15 cellular contexts compared by ENCODE assay signal in genomic region chr3:141345528-141345927, GRCh38. TPM values are rescaled to one million over a fixed set of nuclear protein-coding genes. Genes with fewer than 3 reads are reported as not detected.
A peak's percentile ranks its signal among the peaks of the same experiment; 100 is the strongest.
DNase-seq lines count a peak whose midpoint lies in the region; ATAC-seq, FAIRE-seq and TF ChIP-seq lines count a peak whose summit lies in the region.
"Had no signal": no experiment of that assay in that cellular context is flagged by ENCODE, and none has a peak within 500 bp of the region (broad histone marks: within the 10 kb centered on the region; RNA-seq: fewer than 3 reads in every experiment).

No MANE protein-coding gene starts in this region.

- no peaks in the 10 kb centered on the region for H3K27me3 ChIP-seq in K562 (ENCODE audit: control insufficient read depth in 2 of 2, insufficient read depth in 2 of 2, low read length in 2 of 2)
- no peaks in the 10 kb centered on the region for H3K27me3 ChIP-seq in mesendoderm (ENCODE audit: insufficient read depth, low read length, poor library complexity)
- H3K27me3 ChIP-seq in small intestine (ENCODE audit: control insufficient read depth in 2 of 2, insufficient read depth in 2 of 2, low read length in 2 of 2): no peaks in the 10 kb centered on the region

- H3K36me3 ChIP-seq in HEK293 (ENCODE audit: control insufficient read depth in 2 of 2, insufficient read depth in 1 of 2, low read length in 2 of 2) (no peaks in the 10 kb centered on the region), K562 (ENCODE audit: control insufficient read depth, insufficient read depth, low read length) (no peaks in the 10 kb centered on the region), mesendoderm (ENCODE audit: control insufficient read depth, insufficient read depth, low read length) (no peaks in the 10 kb centered on the region), small intestine (ENCODE audit: control insufficient read depth in 2 of 2, insufficient read depth in 2 of 2, low read length in 2 of 2) (no peaks in the 10 kb centered on the region)

- H3K79me2 ChIP-seq in K562 (ENCODE audit: control insufficient read depth, insufficient read depth, low read length) (no peaks in the 10 kb centered on the region), mesendoderm (ENCODE audit: control insufficient read depth, insufficient read depth, low read length) (no peaks in the 10 kb centered on the region)

- no peak overlapping the region for H2BK15ac ChIP-seq in mesendoderm (replicated peaks; ENCODE audit: low read depth)

- no peak overlapping the region for H3K4me3 Mint-ChIP-seq in effector memory CD8-positive, alpha-beta T cell
- H3K4me3 Mint-ChIP-seq: B cell; CD4-positive, alpha-beta T cell had no signal

- H3K9me3 ChIP-seq in HEK293 (ENCODE audit: control insufficient read depth, insufficient read depth, low read depth, low read length): no peaks in the 10 kb centered on the region
- H3K9me3 ChIP-seq in K562 (replicated peaks; ENCODE audit: control insufficient read depth, insufficient read depth, low read depth, low read length): no peaks in the 10 kb centered on the region
- H3K9me3 ChIP-seq in small intestine (ENCODE audit: control insufficient read depth, low read depth): no peaks in the 10 kb centered on the region

- H3K4me3 ChIP-seq in HEK293 (ENCODE audit: low read depth, low read length): no peak overlapping the region
- H3K4me3 ChIP-seq in K562: no peak overlapping the region
- no peak overlapping the region for H3K4me3 ChIP-seq in mesendoderm (ENCODE audit: low read length)
- no peak overlapping the region for H3K4me3 ChIP-seq in small intestine (ENCODE audit: low read depth in 1 of 2, low read length in 2 of 2)

- CTCF ChIA-PET in HEK293 (lab: Yijun Ruan, JAX): interaction anchor here (0.9 to 2.2 kb wide), 2 partner anchors 34 to 109 kb away, joined by 5 to 15 read pairs; no protein-coding TSS in a partner anchor
- CTCF ChIA-PET in K562 (lab: Yijun Ruan, JAX; ENCODE audit: low intra/inter-chr PET ratio): no interaction called here

- no TSS peak for BruUV-seq in K562 (replicated peaks; lab: Mats Ljungman, UMichigan)

- no peak for TF ChIP-seq POLR2A in K562 (conservative IDR thresholded peaks at IDR 0.05)

- no peak overlapping the region for H2AK5ac ChIP-seq in mesendoderm (ENCODE audit: low read length)

- H3K79me1 ChIP-seq in mesendoderm (ENCODE audit: low read length): no peaks in the 10 kb centered on the region

- no peak for TF ChIP-seq RAD21 in K562 (CRISPR knock-in tag; conservative IDR thresholded peaks at IDR 0.05 in 1 of 2, IDR thresholded peaks at IDR 0.05 in 1 of 2)

- no peak overlapping the region for H2BK120ac ChIP-seq in mesendoderm (ENCODE audit: low read depth, low read length)

- H4K8ac ChIP-seq in mesendoderm (ENCODE audit: low read depth, low read length): no peak overlapping the region

- intact Hi-C loops in K562 (cut with micrococcal nuclease): no loop called here

- H4K5ac ChIP-seq in mesendoderm (ENCODE audit: low read length): no peak overlapping the region

- DNase-seq in K562 (ENCODE audit: extremely low read depth in 1 of 4, low spot score in 3 of 4): no peak
- no peak for DNase-seq in mesendoderm
- no peak for DNase-seq in small intestine
- DNase-seq in effector memory CD8-positive, alpha-beta T cell: no peak
- DNase-seq in inferior parietal cortex (ENCODE audit: extremely low spot score): no peak
- no peak for DNase-seq in hypothalamus (lab: John Stamatoyannopoulos, UW)
- DNase-seq in amniotic stem cell (lab: John Stamatoyannopoulos, UW): no peak
- DNase-seq: C1 segment of cervical spinal cord; Calu3; CD4-positive, alpha-beta T cell; DMS 273 treated with DMSO at 0.1 percent for 48 hours; HCEC 1CT had no signal

- no peak overlapping the region for H3K18ac ChIP-seq in mesendoderm (ENCODE audit: low read length)

- H3K4me1 Mint-ChIP-seq in effector memory CD8-positive, alpha-beta T cell (ENCODE audit: low read depth in 2 of 2): no peaks in the 10 kb centered on the region
- H3K4me1 Mint-ChIP-seq: B cell had no signal

- no peak for TF ChIP-seq EP300 in K562 (IDR thresholded peaks at IDR 0.05; ENCODE audit: low read length)

- no peak for ATAC-seq in K562
- no peak for ATAC-seq in effector memory CD8-positive, alpha-beta T cell (replicated peaks)

- no peaks in the 10 kb centered on the region for H3K36me3 Mint-ChIP-seq in effector memory CD8-positive, alpha-beta T cell (ENCODE audit: insufficient read depth)

- H3K27ac ChIP-seq in HEK293 (ENCODE audit: extremely low read depth, low read depth, low read length): no peak overlapping the region
- H3K27ac ChIP-seq in K562 (ENCODE audit: extremely low read depth, low read depth, low read length): no peak overlapping the region
- no peak overlapping the region for H3K27ac ChIP-seq in mesendoderm (ENCODE audit: low read depth, low read length)
- H3K27ac ChIP-seq in small intestine (ENCODE audit: low read depth in 1 of 2, low read length in 1 of 2): peak overlapping the region; percentile 47 to 95

- peak overlapping the region; percentile 24 for H2BK5ac ChIP-seq in mesendoderm (ENCODE audit: low read length)

- no peaks in the 10 kb centered on the region for H3K4me1 ChIP-seq in HEK293 (ENCODE audit: control insufficient read depth, insufficient read depth, low read length)
- H3K4me1 ChIP-seq in K562 (replicated peaks in 1 of 2; ENCODE audit: control insufficient read depth in 2 of 2, insufficient read depth in 2 of 2, low read length in 2 of 2): peaks cover 4 to 33% of the 10 kb centered on the region in 2 experiments; a peak in 4 of 5 replicates
- H3K4me1 ChIP-seq in mesendoderm (ENCODE audit: control insufficient read depth, low read depth, low read length): peaks cover 4% of the 10 kb centered on the region
- peaks cover 8 to 12% of the 10 kb centered on the region in 2 donors for H3K4me1 ChIP-seq in small intestine (ENCODE audit: control insufficient read depth in 2 of 2, insufficient read depth in 1 of 2, low read depth in 1 of 2, low read length in 1 of 2)

- WGBS in K562 (ENCODE audit: insufficient coverage, low coverage, missing lambda C conversion rate): 71% methylated on average over 2 of the region's 2 CpGs
- whole genome bisulfite sequencing in mesendoderm (ENCODE audit: extremely low coverage, insufficient coverage, low lambda C conversion rate): no CpG with 5 or more reads among the region's 2 CpGs
- WGBS in small intestine, 3 donors: 12 to 68% (median 53%) methylated on average over 2 of the region's 2 CpGs

- peaks cover 0 to 17% of the 10 kb centered on the region in 2 donors for H3K27me3 Mint-ChIP-seq in effector memory CD8-positive, alpha-beta T cell

- no peak overlapping the region for H3K27ac Mint-ChIP-seq in effector memory CD8-positive, alpha-beta T cell
- H3K27ac Mint-ChIP-seq: B cell; CD4-positive, alpha-beta T cell had no signal

- in situ Hi-C loops in K562 (cut with MboI): no loop called here

- H3K9ac ChIP-seq in K562 (ENCODE audit: insufficient read depth in 1 of 2, low read depth in 2 of 2, low read length in 2 of 2) (no peak overlapping the region), mesendoderm (ENCODE audit: low read length) (no peak overlapping the region)

- H3K9me1 ChIP-seq in K562 (ENCODE audit: control insufficient read depth, insufficient read depth, low read length): no peaks in the 10 kb centered on the region

- no peak overlapping the region for H3K4ac ChIP-seq in mesendoderm (ENCODE audit: low read depth, low read length)

- TF ChIP-seq CTCF in HEK293 (tag by site-specific recombination; IDR thresholded peaks at IDR 0.05) (no peak), K562 (IDR thresholded peaks at IDR 0.05 in 2 of 3, conservative IDR thresholded peaks at IDR 0.05 in 1 of 3; ENCODE audit: insufficient read depth in 2 of 3, low read depth in 1 of 3, low read length in 3 of 3) (no peak)

- H2AFZ ChIP-seq in K562 (ENCODE audit: low read depth, low read length): no peak overlapping the region

- no peak overlapping the region for H3K56ac ChIP-seq in mesendoderm (ENCODE audit: low read length)

- FAIRE-seq in K562 (lab: Jason Lieb, UNC) (no peak), small intestine (lab: Jason Lieb, UNC) (no peak)
- FAIRE-seq: GM18507 had no signal

- no peaks in the 10 kb centered on the region for H4K20me1 ChIP-seq in K562 (replicated peaks; ENCODE audit: control insufficient read depth, insufficient read depth, low read length)

- H3K4me2 ChIP-seq in K562 (ENCODE audit: insufficient read depth, low read length) (no peak overlapping the region), mesendoderm (ENCODE audit: low read length) (no peak overlapping the region)

- POLR2A ChIA-PET in HEK293 (lab: Yijun Ruan, JAX) (no interaction called here), K562 (lab: Yijun Ruan, JAX) (interaction anchor here (1.0 to 1.7 kb wide), 3 partner anchors 13 to 34 kb away, joined by 3 to 5 read pairs (median 4); no protein-coding TSS in a partner anchor)

- no peak overlapping the region for H3K23ac ChIP-seq in mesendoderm (ENCODE audit: low read length)

- H3K9me3 Mint-ChIP-seq in effector memory CD8-positive, alpha-beta T cell: no peaks in the 10 kb centered on the region

TF ChIP-seq in HEK293, 187 proteins besides CTCF, POLR2A, EP300 and RAD21 (continues in another document):
- TF ChIP-seq ZNF366 (tag by site-specific recombination; conservative IDR thresholded peaks at IDR 0.05) (no peak), SETDB1 (IDR thresholded peaks at IDR 0.05; ENCODE audit: insufficient read length, low read length) (no peak)

TF ChIP-seq in K562, 482 proteins besides CTCF, POLR2A, EP300 and RAD21 (continues in another document):
- peak; percentile 29; the same call in 1 of the 2 replicates for TF ChIP-seq EGR1 (conservative IDR thresholded peaks at IDR 0.05)

RNA-seq across cellular contexts. Expression of gene ZBTB38, which starts 22.8 kb away (rescaled TPM):
- total RNA-seq in K562 (2011; cell fraction: chromatin; rRNA removed; ENCODE audit: low replicate concordance): 53.5 and 97.8 TPM in 2 replicates
- 22.0 and 29.1 TPM in 2 replicates for total RNA-seq in K562 (2011; cell fraction: nucleolus; rRNA removed)
- total RNA-seq in K562 (2011; cell fraction: nucleoplasm; rRNA removed): 61.7 and 84.8 TPM in 2 replicates
- total RNA-seq in K562 (2014; rRNA removed) (22.9 and 24.8 TPM in 2 replicates), K562 (2014; rRNA removed; fragmentation: Illumina TruSeq; extraction: Trizol) (39.4 and 43.6 TPM in 2 replicates), K562 (2015; rRNA removed; fragmentation: Illumina TruSeq; extraction: Trizol) (33.5 and 33.7 TPM in 2 replicates), K562 (2021) (30.7 and 36.3 TPM in 2 replicates)
- polyA plus RNA-seq in K562 (2011; rRNA removed) (18.0 and 22.5 TPM in 2 replicates), K562 (2014; fragmentation: Illumina TruSeq; extraction: Trizol) (24.0 and 26.2 TPM in 2 replicates), K562 (2014; fragmentation: Nextera tagmentation; extraction: Ambion mirVana) (10 to 100 TPM; 14.2 to 17.9 TPM), K562 (2014; rRNA removed) (12.1 and 12.6 TPM in 2 replicates), small intestine (10 to 100 TPM; 11.9 to 24.9 (median 18.8) TPM)
- 6.7 and 14.9 TPM in 2 replicates for polyA plus RNA-seq in K562 (2011; cell fraction: cytosol; rRNA removed)
- 22.7 and 28.6 TPM in 2 replicates for polyA plus RNA-seq in K562 (2011; cell fraction: nucleus; rRNA removed)
- polyA plus RNA-seq in K562 (2012): 19.0 and 21.1 TPM in 2 replicates
- polyA minus RNA-seq in K562 (2011; rRNA and poly(A)+ RNA removed): 64.1 and 109 TPM in 2 replicates
- 27.8 and 34.9 TPM in 2 replicates for polyA minus RNA-seq in K562 (2011; cell fraction: cytosol; rRNA and poly(A)+ RNA removed)
- 35.9 and 61.9 TPM in 2 replicates for polyA minus RNA-seq in K562 (2011; cell fraction: nucleus; rRNA and poly(A)+ RNA removed)
- 20.8 TPM for polyA plus RNA-seq in mesendoderm (2013, experiment 1 of 2)
- polyA plus RNA-seq in mesendoderm (2013, experiment 2 of 2): 20.5 TPM

Comparison
In these comparisons a context has a peak if more than half of its experiments do, and no peak if none do; other contexts are left out.
1. H3K27ac ChIP-seq: peak in small intestine (2 of 2); none in HEK293 (single experiment), K562 (single experiment) and mesendoderm (single experiment).